Comparison of ENCODE assay signal across 8 cellular contexts in genomic region chr12:131830335-131831020, GRCh38. TPM values are rescaled to one million over a fixed set of nuclear protein-coding genes. Genes with fewer than 3 reads are reported as not detected.
A peak's percentile ranks its signal among the peaks of the same experiment; 100 is the strongest.
DNase-seq lines count a peak whose midpoint lies in the region; TF ChIP-seq lines count a peak whose summit lies in the region.

No MANE protein-coding gene starts in this region.

- peaks cover 53% of the 10 kb centered on the region for H3K27me3 ChIP-seq in HL-60 (ENCODE audit: insufficient read depth, poor library complexity, severe bottlenecking)

- peak overlapping the region; percentile 71 for H3K4me3 ChIP-seq in HL-60 (replicated peaks; ENCODE audit: insufficient read depth, low read length)
- peak overlapping the region; percentile 63 to 69 for H3K4me3 ChIP-seq in cardiac fibroblast (replicated peaks in 1 of 2; ENCODE audit: low read depth in 2 of 2, low read length in 2 of 2)
- H3K4me3 ChIP-seq in iPS-18c (ENCODE audit: insufficient read depth, low read depth, low read length) = peak overlapping the region; percentile 69

- H3K9me3 ChIP-seq in iPS-18c (ENCODE audit: control insufficient read depth, insufficient read depth, low read length) = peaks cover 2% of the 10 kb centered on the region

- DNase-seq in SIG-M5 treated with dmso at 0.1 percent for 504 hours (lab: John Stamatoyannopoulos, UW; ENCODE audit: unreplicated experiment) (peak; percentile 53), SIG-M5 (lab: John Stamatoyannopoulos, UW) (no peak), HL-60 (ENCODE audit: low read depth in 1 of 2, low spot score in 1 of 2) (peak; percentile 57 to 62), RPMI8226 (peak; percentile 64), cardiac fibroblast (ENCODE audit: low read depth in 2 of 2) (peak; percentile 85 to 91), renal cortical epithelial cell (ENCODE audit: low read depth) (peak; percentile 3), cerebellar nuclear complex (lab: John Stamatoyannopoulos, UW) (no peak)

- no peak for TF ChIP-seq CTCF in HL-60 (IDR thresholded peaks at IDR 0.05; ENCODE audit: insufficient read depth, low read length)
- TF ChIP-seq CTCF in cardiac fibroblast (IDR thresholded peaks at IDR 0.05; ENCODE audit: low read depth, low read length) = peak; percentile 43

- no peak overlapping the region for H3K27ac ChIP-seq in HL-60 (replicated peaks)

RNA-seq across cellular contexts. Expression of gene MMP17, which starts 2.3 kb away (rescaled TPM):
- 0.52 and 1.6 TPM in 2 replicates for total RNA-seq in renal cortical epithelial cell

Comparison
In these comparisons a context has a peak if more than half of its experiments do, and no peak if none do; other contexts are left out.
1. DNase-seq: peak in SIG-M5 treated with dmso at 0.1 percent for 504 hours (single experiment), HL-60 (2 of 2), RPMI8226 (single experiment), cardiac fibroblast (2 of 2) and renal cortical epithelial cell (single experiment); none in SIG-M5 (single experiment) and cerebellar nuclear complex (0 of 2).
2. Peak in every context shown above with its lines, with median percentiles within 50 percentile points of each other: H3K4me3 ChIP-seq.